12 cellular contexts compared by ENCODE assay signal in genomic region chr16:27177031-27177774, GRCh38.
A peak's percentile ranks its signal among the peaks of the same experiment; 100 is the strongest.
DNase-seq lines count a peak whose midpoint lies in the region; ATAC-seq and TF ChIP-seq lines count a peak whose summit lies in the region.
"Had no signal": no experiment of that assay in that cellular context is flagged by ENCODE, and none has a peak within 500 bp of the region (broad histone marks: within the 10 kb centered on the region; RNA-seq: fewer than 3 reads in every experiment).

No MANE protein-coding gene starts in this region.

- H3K36me3 ChIP-seq in RWPE2 (ENCODE audit: low read depth) (no peaks in the 10 kb centered on the region), WERI-Rb-1 (no peaks in the 10 kb centered on the region)
- H3K36me3 ChIP-seq: left ventricle myocardium inferior, SJSA1 had no signal

- H3K27ac ChIP-seq in RWPE2 (ENCODE audit: poor library complexity, severe bottlenecking) (peak overlapping the region; percentile 44), WERI-Rb-1 (no peak overlapping the region)
- H3K27ac ChIP-seq: C4-2B, left ventricle myocardium inferior, SJSA1 had no signal

- ATAC-seq in RWPE2 (ENCODE audit: low read depth): peak; percentile 69
- ATAC-seq in GM18867 (IDR thresholded peaks at IDR 0.05; ENCODE audit: unreplicated experiment): no peak

- H3K9me3 ChIP-seq in RWPE2 (ENCODE audit: severe bottlenecking) (no peaks in the 10 kb centered on the region), WERI-Rb-1 (ENCODE audit: severe bottlenecking) (no peaks in the 10 kb centered on the region)
- H3K9me3 ChIP-seq: left ventricle myocardium inferior, SJSA1 had no signal

- peaks cover 15% of the 10 kb centered on the region for H3K4me1 ChIP-seq in RWPE2 (ENCODE audit: insufficient read depth, poor library complexity, severe bottlenecking)
- H3K4me1 ChIP-seq: left ventricle myocardium inferior had no signal

- H3K4me3 ChIP-seq in RWPE2 (ENCODE audit: severe bottlenecking): no peak overlapping the region
- H3K4me3 ChIP-seq in WERI-Rb-1 (ENCODE audit: low read depth, low read length): no peak overlapping the region
- H3K4me3 ChIP-seq: left ventricle myocardium inferior, SJSA1 had no signal

- no peak for TF ChIP-seq CTCF in RWPE2 (IDR thresholded peaks at IDR 0.05; ENCODE audit: poor library complexity, severe bottlenecking)
- no peak for TF ChIP-seq CTCF in WERI-Rb-1 (IDR thresholded peaks at IDR 0.05; ENCODE audit: low read depth, low read length)

- DNase-seq in activated T-cell treated with anti-CD3 and anti-CD28 coated beads for 4 hours: peak; percentile 35
- no peak for DNase-seq in activated T-cell treated with anti-CD3 and anti-CD28 coated beads, Interleukin-2, amount 50 U/mL, for 1 hour
- no peak for DNase-seq in RWPE2 (ENCODE audit: low spot score)
- DNase-seq in dedifferentiated amniotic fluid mesenchymal stem cell (ENCODE audit: extremely low spot score): peak; percentile 44
- DNase-seq in stimulated activated CD4-positive, alpha-beta T cell treated with anti-CD3 and anti-CD28 coated beads, Interleukin-4, amount 100 ng/mL, for 24 hours: peak; percentile 50
- no peak for DNase-seq in WERI-Rb-1
- no peak for DNase-seq in cerebellar nuclear complex (lab: John Stamatoyannopoulos, UW)
- DNase-seq: left ventricle myocardium inferior, NCI-H2171 had no signal

- H3K27me3 ChIP-seq in RWPE2 (ENCODE audit: insufficient read depth, poor library complexity, severe bottlenecking) (no peaks in the 10 kb centered on the region), WERI-Rb-1 (ENCODE audit: insufficient read depth, low read depth, severe bottlenecking) (no peaks in the 10 kb centered on the region)

Comparison
In these comparisons a context has a peak if more than half of its experiments do, and no peak if none do; other contexts are left out.
1. DNase-seq: peak in activated T-cell treated with anti-CD3 and anti-CD28 coated beads for 4 hours (single experiment), dedifferentiated amniotic fluid mesenchymal stem cell (single experiment) and stimulated activated CD4-positive, alpha-beta T cell treated with anti-CD3 and anti-CD28 coated beads, Interleukin-4, amount 100 ng/mL, for 24 hours (single experiment); none in activated T-cell treated with anti-CD3 and anti-CD28 coated beads, Interleukin-2, amount 50 U/mL, for 1 hour (single experiment), RWPE2 (single experiment), WERI-Rb-1 (single experiment) and cerebellar nuclear complex (0 of 2).